In genomic region chr18:78867131-78867530, GRCh38 we compare ENCODE assay signal across 23 cellular contexts.
DNase-seq lines count a peak whose midpoint lies in the region; ATAC-seq, FAIRE-seq and TF ChIP-seq lines count a peak whose summit lies in the region.
"Had no signal": no experiment of that assay in that cellular context is flagged by ENCODE, and none has a peak within 500 bp of the region (broad histone marks: within the 10 kb centered on the region; RNA-seq: fewer than 3 reads in every experiment).

No MANE protein-coding gene starts in this region.

- no peak for TF ChIP-seq EP300 in HepG2 (IDR thresholded peaks at IDR 0.05; ENCODE audit: low read depth in 2 of 2, low read length in 2 of 2)
- no peak for TF ChIP-seq EP300 in HepG2 (CRISPR knock-in tag; IDR thresholded peaks at IDR 0.05; ENCODE audit: borderline replicate concordance)
- TF ChIP-seq EP300 in upper lobe of left lung (IDR thresholded peaks at IDR 0.05) = no peak

- POLR2A ChIA-PET in Panc1 (lab: Charles Lee) = no interaction called here
- POLR2A ChIA-PET in HepG2 (lab: Yijun Ruan, JAX) = no interaction called here

- H3K79me2 ChIP-seq in HepG2 (ENCODE audit: insufficient read depth, low read length) = no peaks in the 10 kb centered on the region

- H3K27ac ChIP-seq in Panc1 (ENCODE audit: low read length) (no peak overlapping the region), HepG2 (ENCODE audit: extremely low read length, insufficient read depth, low read length) (no peak overlapping the region), upper lobe of left lung (no peak overlapping the region)
- H3K27ac ChIP-seq: BLaER1, C4-2B had no signal

- in situ Hi-C loops in Panc1 (cut with HindIII; ENCODE audit: low pct_unique_long_range_greater_than_20kb, low sequenced_read_pairs) (no loop called here), HepG2 (cut with HindIII; ENCODE audit: extremely low pct_ligation_motif_present, low pct_unique_long_range_greater_than_20kb) (loop anchor here (10.0 kb wide), 1 partner anchor 192 kb away; no protein-coding TSS in a partner anchor)

- H3K4me3 ChIP-seq in Panc1 (ENCODE audit: low read depth in 2 of 2, low read length in 2 of 2) (no peak overlapping the region), HepG2 (replicated peaks in 1 of 3; ENCODE audit: insufficient read depth in 1 of 3, low read depth in 2 of 3, low read length in 3 of 3) (no peak overlapping the region), upper lobe of left lung (no peak overlapping the region)
- H3K4me3 ChIP-seq: BLaER1, GM23338 had no signal

- no peak overlapping the region for H2AFZ ChIP-seq in HepG2 (ENCODE audit: low read length)
- H2AFZ ChIP-seq: GM23338 had no signal

- DNase-seq in Panc1 (ENCODE audit: low read depth, low spot score) (no peak), HepG2 (ENCODE audit: low spot score) (no peak), upper lobe of left lung (peak in 1 of 2 donors; percentile 77), A172 (ENCODE audit: low spot score) (no peak)
- no peak for DNase-seq in activated naive CD8-positive, alpha-beta T cell treated with anti-CD3 and anti-CD28 coated beads for 36 hours
- DNase-seq in stimulated activated CD8-positive, alpha-beta memory T cell treated with anti-CD3 and anti-CD28 coated beads, Interleukin-4, amount 100 ng/mL, for 48 hours = no peak
- DNase-seq: Caco-2; CD4-positive, CD25-positive, alpha-beta regulatory T cell; CD8-positive, alpha-beta T cell; DMS 273 treated with DMSO at 0.1 percent for 48 hours; DMS53; DMS79 treated with DMSO at 0.1 percent for 48 hours; GF-D8; H9 had no signal

- TF ChIP-seq RAD21 in HepG2 (CRISPR knock-in tag; IDR thresholded peaks at IDR 0.05) = no peak

- H3K36me3 ChIP-seq in Panc1 (ENCODE audit: control insufficient read depth, insufficient read depth, low read length) (no peaks in the 10 kb centered on the region), HepG2 (replicated peaks in 1 of 2; ENCODE audit: control insufficient read depth in 1 of 2, insufficient read depth in 2 of 2, low read length in 2 of 2) (no peaks in the 10 kb centered on the region), upper lobe of left lung (no peaks in the 10 kb centered on the region)
- H3K36me3 ChIP-seq: BLaER1 had no signal

- no peak overlapping the region for H3K9ac ChIP-seq in HepG2 (ENCODE audit: insufficient read depth, low read depth, low read length)
- H3K9ac ChIP-seq: BLaER1 had no signal

- no peaks in the 10 kb centered on the region for H3K9me3 Mint-ChIP-seq in activated naive CD8-positive, alpha-beta T cell treated with anti-CD3 and anti-CD28 coated beads for 36 hours
- H3K9me3 Mint-ChIP-seq: CD4-positive, CD25-positive, alpha-beta regulatory T cell; CD8-positive, alpha-beta T cell; H9 had no signal

- WGBS in HepG2 (ENCODE audit: low lambda C conversion rate) = 40% methylated on average over 9 of the region's 19 CpGs
- 85 to 98% methylated on average over 8 to 12 of the region's 19 CpGs for WGBS in upper lobe of left lung, 2 donors

- H3K4me1 Mint-ChIP-seq in activated naive CD8-positive, alpha-beta T cell treated with anti-CD3 and anti-CD28 coated beads for 36 hours = no peaks in the 10 kb centered on the region
- H3K4me1 Mint-ChIP-seq: B cell; CD4-positive, CD25-positive, alpha-beta regulatory T cell; GM23338 had no signal

- intact Hi-C loops in Panc1 (cut with micrococcal nuclease; ENCODE audit: unreplicated experiment) = no loop called here
- intact Hi-C loops in HepG2 (cut with micrococcal nuclease; ENCODE audit: unreplicated experiment) = no loop called here

- H3K4me1 ChIP-seq in Panc1 (ENCODE audit: control insufficient read depth, insufficient read depth, low read length) = no peaks in the 10 kb centered on the region
- no peaks in the 10 kb centered on the region for H3K4me1 ChIP-seq in HepG2 (ENCODE audit: insufficient read depth, low read length)
- no peaks in the 10 kb centered on the region for H3K4me1 ChIP-seq in upper lobe of left lung
- H3K4me1 ChIP-seq: BLaER1, Caco-2 had no signal

- H3K27me3 ChIP-seq in Panc1 (ENCODE audit: control insufficient read depth, insufficient read depth, low read length) = peaks cover 26% of the 10 kb centered on the region
- H3K27me3 ChIP-seq in HepG2 (ENCODE audit: control insufficient read depth in 1 of 2, insufficient read depth in 2 of 2, low read length in 2 of 2) = peaks cover 3 to 47% of the 10 kb centered on the region in 2 experiments; a peak in 2 of 5 replicates
- no peaks in the 10 kb centered on the region for H3K27me3 ChIP-seq in upper lobe of left lung
- H3K27me3 ChIP-seq: BLaER1 had no signal

- no peak overlapping the region for H3K27ac Mint-ChIP-seq in activated naive CD8-positive, alpha-beta T cell treated with anti-CD3 and anti-CD28 coated beads for 36 hours
- H3K27ac Mint-ChIP-seq: B cell; CD4-positive, CD25-positive, alpha-beta regulatory T cell; CD8-positive, alpha-beta T cell; GM23338; H9 had no signal

- H3K27me3 Mint-ChIP-seq in activated naive CD8-positive, alpha-beta T cell treated with anti-CD3 and anti-CD28 coated beads for 36 hours = peaks cover 14% of the 10 kb centered on the region
- H3K27me3 Mint-ChIP-seq: B cell; CD4-positive, CD25-positive, alpha-beta regulatory T cell had no signal

- no peaks in the 10 kb centered on the region for H3K9me3 ChIP-seq in Panc1 (ENCODE audit: control insufficient read depth, insufficient read depth, low read depth, low read length)
- no peaks in the 10 kb centered on the region for H3K9me3 ChIP-seq in HepG2 (ENCODE audit: low read length)
- H3K9me3 ChIP-seq in upper lobe of left lung = no peaks in the 10 kb centered on the region
- H3K9me3 ChIP-seq: BLaER1, Caco-2 had no signal

- TF ChIP-seq POLR2A in HepG2 (IDR thresholded peaks at IDR 0.05; ENCODE audit: insufficient read depth in 1 of 2, low read depth in 2 of 2, low read length in 2 of 2) (no peak), upper lobe of left lung (IDR thresholded peaks at IDR 0.05) (no peak)

- H3K36me3 Mint-ChIP-seq in activated naive CD8-positive, alpha-beta T cell treated with anti-CD3 and anti-CD28 coated beads for 36 hours = no peaks in the 10 kb centered on the region
- H3K36me3 Mint-ChIP-seq: CD4-positive, CD25-positive, alpha-beta regulatory T cell; CD8-positive, alpha-beta T cell had no signal

- no peak overlapping the region for H3K4me3 Mint-ChIP-seq in activated naive CD8-positive, alpha-beta T cell treated with anti-CD3 and anti-CD28 coated beads for 36 hours
- H3K4me3 Mint-ChIP-seq: B cell; CD4-positive, CD25-positive, alpha-beta regulatory T cell; CD8-positive, alpha-beta T cell; GM23338; H9 had no signal

- BruUV-seq in Panc1 (replicated peaks; lab: Mats Ljungman, UMichigan) = no TSS peak
- no TSS peak for BruUV-seq in HepG2 (replicated peaks; lab: Mats Ljungman, UMichigan)

- FAIRE-seq in HepG2 (lab: Jason Lieb, UNC) = no peak
- FAIRE-seq: A204.1, D721Med, GM12891, GM18507 had no signal

- H3K4me2 ChIP-seq in HepG2 (ENCODE audit: low read depth, low read length) = no peak overlapping the region
- H3K4me2 ChIP-seq: BLaER1, GM23338 had no signal

- ATAC-seq in Panc1 (peak; percentile 61), HepG2 (peak; percentile 35), upper lobe of left lung (ENCODE audit: low FRiP score in 2 of 2) (peak; percentile 23 to 31)
- ATAC-seq: CD8-positive, alpha-beta T cell; GM23338; HCT116 had no signal

- CTCF ChIA-PET in Panc1 (lab: Charles Lee) = no interaction called here
- CTCF ChIA-PET in HepG2 (lab: Yijun Ruan, JAX; ENCODE audit: low intra/inter-chr PET ratio, low total read pairs) = no interaction called here

- TF ChIP-seq CTCF in Panc1 (IDR thresholded peaks at IDR 0.05) (no peak), HepG2 (CRISPR knock-in tag; IDR thresholded peaks at IDR 0.05) (no peak), upper lobe of left lung (IDR thresholded peaks at IDR 0.05) (no peak)

- no peaks in the 10 kb centered on the region for H4K20me1 ChIP-seq in HepG2 (ENCODE audit: insufficient read depth, low read length)
- H4K20me1 ChIP-seq: BLaER1 had no signal

TF ChIP-seq in HepG2, 621 proteins besides CTCF, POLR2A, EP300 and RAD21 (continues in another document):
- TF ChIP-seq ISX (CRISPR knock-in tag; conservative IDR thresholded peaks at IDR 0.05) (no peak), NCOA5 (CRISPR knock-in tag; IDR thresholded peaks at IDR 0.05) (no peak), TCF7 (IDR thresholded peaks at IDR 0.05; ENCODE audit: low read depth) (no peak), ZNF446 (CRISPR knock-in tag; IDR thresholded peaks at IDR 0.05) (no peak), ZNF33B (CRISPR knock-in tag; IDR thresholded peaks at IDR 0.05) (no peak), ZNF619 (CRISPR knock-in tag; IDR thresholded peaks at IDR 0.05) (no peak), GPBP1L1 (CRISPR knock-in tag; IDR thresholded peaks at IDR 0.05) (no peak), KMT2A (CRISPR knock-in tag; IDR thresholded peaks at IDR 0.05) (no peak), ZNF34 (CRISPR knock-in tag; IDR thresholded peaks at IDR 0.05; ENCODE audit: borderline replicate concordance) (no peak), HOXA7 (CRISPR knock-in tag; IDR thresholded peaks at IDR 0.05) (no peak), BATF2 (CRISPR knock-in tag; IDR thresholded peaks at IDR 0.05) (no peak)
